In the genomic region with DNA sequence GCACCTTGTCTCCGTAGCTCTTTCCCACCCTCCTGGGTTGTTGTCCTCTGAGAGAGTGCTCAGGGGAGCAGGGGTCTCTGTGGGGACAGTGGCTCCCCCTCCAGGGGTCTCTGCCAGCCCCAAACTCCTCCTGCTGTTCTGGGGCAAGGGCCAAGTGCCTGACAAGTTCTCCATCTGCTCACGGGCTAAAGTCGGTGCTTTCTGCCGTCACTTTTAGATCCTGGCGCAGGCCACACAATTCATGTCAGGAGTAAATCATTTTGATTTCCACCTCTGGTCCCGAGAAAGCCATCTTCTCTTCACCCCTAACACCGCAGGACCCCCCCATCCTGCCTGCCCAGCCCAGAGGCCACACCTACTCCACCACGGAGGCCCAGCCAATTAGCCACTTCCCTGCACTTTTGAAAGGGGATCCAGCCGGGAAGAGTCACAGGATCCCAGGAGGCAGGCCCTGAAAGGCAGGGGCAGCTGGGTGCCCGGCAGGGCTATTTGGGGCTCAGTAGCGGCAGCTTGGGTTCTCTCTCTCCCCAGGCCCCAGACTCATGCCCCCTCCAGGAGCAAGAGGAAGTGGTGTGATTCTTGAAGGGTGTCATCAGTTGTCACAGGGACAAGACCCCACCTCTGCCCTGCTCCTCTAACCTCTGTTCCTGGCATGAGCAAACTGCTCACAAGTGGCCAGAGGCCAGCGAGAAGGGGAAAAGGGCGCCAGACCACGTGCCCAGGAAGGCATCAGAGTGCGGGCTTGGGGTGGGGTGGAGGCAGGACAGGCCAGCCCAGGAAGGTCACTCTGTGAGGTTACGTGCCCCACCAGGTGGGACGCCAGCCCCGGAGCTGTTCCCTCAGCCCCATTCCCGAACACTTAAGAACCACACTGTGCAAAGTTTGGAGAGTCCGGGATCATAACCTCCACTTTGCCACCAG, we compare ENCODE assay signal across 2 cellular contexts.
TF ChIP-seq lines count a peak whose summit lies in the region.

No MANE protein-coding gene starts in this region.

TF ChIP-seq in GM23338, 12 proteins besides CTCF, POLR2A, EP300 and RAD21:
- TF ChIP-seq, protein P1, sequence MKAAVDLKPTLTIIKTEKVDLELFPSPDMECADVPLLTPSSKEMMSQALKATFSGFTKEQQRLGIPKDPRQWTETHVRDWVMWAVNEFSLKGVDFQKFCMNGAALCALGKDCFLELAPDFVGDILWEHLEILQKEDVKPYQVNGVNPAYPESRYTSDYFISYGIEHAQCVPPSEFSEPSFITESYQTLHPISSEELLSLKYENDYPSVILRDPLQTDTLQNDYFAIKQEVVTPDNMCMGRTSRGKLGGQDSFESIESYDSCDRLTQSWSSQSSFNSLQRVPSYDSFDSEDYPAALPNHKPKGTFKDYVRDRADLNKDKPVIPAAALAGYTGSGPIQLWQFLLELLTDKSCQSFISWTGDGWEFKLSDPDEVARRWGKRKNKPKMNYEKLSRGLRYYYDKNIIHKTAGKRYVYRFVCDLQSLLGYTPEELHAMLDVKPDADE (IDR thresholded peaks at IDR 0.05), result no peak
- TF ChIP-seq EZH2phosphoT487 (IDR thresholded peaks at IDR 0.05; ENCODE audit: unreplicated experiment) (no peak), STAT1 (IDR thresholded peaks at IDR 0.05; ENCODE audit: unreplicated experiment) (no peak), POLR2AphosphoS5 (IDR thresholded peaks at IDR 0.05; ENCODE audit: low read depth) (no peak), ZNF331 (CRISPR knock-in tag; IDR thresholded peaks at IDR 0.05; ENCODE audit: low read depth) (no peak)
- TF ChIP-seq, protein P2, sequence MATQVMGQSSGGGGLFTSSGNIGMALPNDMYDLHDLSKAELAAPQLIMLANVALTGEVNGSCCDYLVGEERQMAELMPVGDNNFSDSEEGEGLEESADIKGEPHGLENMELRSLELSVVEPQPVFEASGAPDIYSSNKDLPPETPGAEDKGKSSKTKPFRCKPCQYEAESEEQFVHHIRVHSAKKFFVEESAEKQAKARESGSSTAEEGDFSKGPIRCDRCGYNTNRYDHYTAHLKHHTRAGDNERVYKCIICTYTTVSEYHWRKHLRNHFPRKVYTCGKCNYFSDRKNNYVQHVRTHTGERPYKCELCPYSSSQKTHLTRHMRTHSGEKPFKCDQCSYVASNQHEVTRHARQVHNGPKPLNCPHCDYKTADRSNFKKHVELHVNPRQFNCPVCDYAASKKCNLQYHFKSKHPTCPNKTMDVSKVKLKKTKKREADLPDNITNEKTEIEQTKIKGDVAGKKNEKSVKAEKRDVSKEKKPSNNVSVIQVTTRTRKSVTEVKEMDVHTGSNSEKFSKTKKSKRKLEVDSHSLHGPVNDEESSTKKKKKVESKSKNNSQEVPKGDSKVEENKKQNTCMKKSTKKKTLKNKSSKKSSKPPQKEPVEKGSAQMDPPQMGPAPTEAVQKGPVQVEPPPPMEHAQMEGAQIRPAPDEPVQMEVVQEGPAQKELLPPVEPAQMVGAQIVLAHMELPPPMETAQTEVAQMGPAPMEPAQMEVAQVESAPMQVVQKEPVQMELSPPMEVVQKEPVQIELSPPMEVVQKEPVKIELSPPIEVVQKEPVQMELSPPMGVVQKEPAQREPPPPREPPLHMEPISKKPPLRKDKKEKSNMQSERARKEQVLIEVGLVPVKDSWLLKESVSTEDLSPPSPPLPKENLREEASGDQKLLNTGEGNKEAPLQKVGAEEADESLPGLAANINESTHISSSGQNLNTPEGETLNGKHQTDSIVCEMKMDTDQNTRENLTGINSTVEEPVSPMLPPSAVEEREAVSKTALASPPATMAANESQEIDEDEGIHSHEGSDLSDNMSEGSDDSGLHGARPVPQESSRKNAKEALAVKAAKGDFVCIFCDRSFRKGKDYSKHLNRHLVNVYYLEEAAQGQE (IDR thresholded peaks at IDR 0.05; ENCODE audit: unreplicated experiment), result no peak

TF ChIP-seq in endothelial cell of umbilical vein, 7 proteins besides CTCF, POLR2A, EP300 and RAD21:
- TF ChIP-seq FOS (IDR thresholded peaks at IDR 0.05; ENCODE audit: borderline replicate concordance, insufficient read depth, low read length), result no peak
- TF ChIP-seq GATA2 (IDR thresholded peaks at IDR 0.05; ENCODE audit: insufficient read depth, insufficient read length, low read depth, low read length), result no peak
- TF ChIP-seq MAX (IDR thresholded peaks at IDR 0.05; ENCODE audit: insufficient read depth, insufficient read length), result no peak
- no peak for TF ChIP-seq MYC (IDR thresholded peaks at IDR 0.05; ENCODE audit: low read depth, low read length)
- no peak for TF ChIP-seq JUN (IDR thresholded peaks at IDR 0.05; ENCODE audit: borderline replicate concordance, insufficient read depth, insufficient read length, low read depth)
- no peak for TF ChIP-seq EZH2 (IDR thresholded peaks at IDR 0.05; ENCODE audit: borderline replicate concordance, low read depth, low read length, severe bottlenecking)
- TF ChIP-seq POLR2AphosphoS5 (IDR thresholded peaks at IDR 0.05; ENCODE audit: insufficient read depth, low read depth, low read length), result no peak
TF ChIP-seq in endothelial cell of umbilical vein: peak in this region for 0.
